ENCODE assay signal across 23 cellular contexts in genomic region chr4:166197166-166197565, GRCh38.
"Had no signal": no experiment of that assay in that cellular context is flagged by ENCODE, and none has a peak within 500 bp of the region (broad histone marks: within the 10 kb centered on the region; RNA-seq: fewer than 3 reads in every experiment).

No MANE protein-coding gene starts in this region.

- DNase-seq: cortex of kidney; dorsolateral prefrontal cortex; effector CD8-positive, alpha-beta T cell; esophagus squamous epithelium; foreskin melanocyte; head of caudate nucleus; kidney; left colon; left ventricle myocardium superior; mesendoderm; naive thymus-derived CD8-positive, alpha-beta T cell; psoas muscle; retina; right lobe of liver; stimulated activated CD4-positive, alpha-beta T cell treated with anti-CD3 and anti-CD28 coated beads, Interleukin-2, amount 100 ng/mL, for 24 hours; stimulated activated CD4-positive, alpha-beta T cell treated with anti-CD3 and anti-CD28 coated beads, Interleukin-4, amount 100 ng/mL, for 4 hours; stimulated activated naive CD4-positive, alpha-beta T cell; stomach; substantia nigra; trophoblast cell had no signal

- H3K27ac ChIP-seq: dorsolateral prefrontal cortex, esophagus squamous epithelium, hepatocyte, neutrophil, psoas muscle, right lobe of liver, stomach had no signal

- H3K4me3 ChIP-seq: dorsolateral prefrontal cortex, esophagus squamous epithelium, hepatocyte, lung, psoas muscle, right lobe of liver, stomach had no signal

- H3K36me3 ChIP-seq: esophagus squamous epithelium, neutrophil, right lobe of liver, stomach had no signal

- FAIRE-seq: kidney had no signal

- ATAC-seq: left colon; left ventricle myocardium superior; naive thymus-derived CD8-positive, alpha-beta T cell; psoas muscle; right lobe of liver had no signal

- H3K4me1 ChIP-seq: esophagus squamous epithelium, psoas muscle, right lobe of liver, stomach had no signal

- H3K27me3 ChIP-seq: dorsolateral prefrontal cortex, esophagus squamous epithelium, hepatocyte, neutrophil, right lobe of liver, stomach had no signal
